ENCODE assay signal across 15 cellular contexts in the genomic region with DNA sequence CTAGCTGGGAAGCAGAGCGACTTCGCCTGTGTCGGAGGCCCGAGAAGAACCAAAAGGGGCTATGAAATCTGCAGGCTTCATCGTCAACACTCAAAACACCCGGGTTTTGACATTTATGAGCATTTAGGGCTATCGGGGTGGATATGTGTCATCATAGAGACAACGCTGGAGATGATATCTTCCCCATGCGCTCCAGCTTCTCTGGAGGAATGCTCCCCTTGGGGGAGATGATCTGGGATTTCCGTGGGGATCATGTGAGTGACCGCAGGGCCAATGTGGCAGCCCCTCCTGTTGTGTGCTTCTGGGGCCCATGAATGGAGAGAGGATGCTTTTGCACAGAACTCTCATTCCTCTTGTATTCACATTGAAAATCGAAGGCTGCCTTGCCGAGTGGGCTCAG.
"Had no signal": no experiment of that assay in that cellular context is flagged by ENCODE, and none has a peak within 500 bp of the region (broad histone marks: within the 10 kb centered on the region; RNA-seq: fewer than 3 reads in every experiment).

No MANE protein-coding gene starts in this region.

- H3K27ac Mint-ChIP-seq: activated naive CD4-positive, alpha-beta T cell treated with anti-CD3 and anti-CD28 coated beads, Interleukin-2, amount 50 U/mL, for 24 hours; activated T-cell treated with anti-CD3 and anti-CD28 coated beads, Interleukin-2, amount 50 U/mL, for 72 hours; effector memory CD8-positive, alpha-beta T cell had no signal

- H3K36me3 ChIP-seq: cardiac muscle cell, heart right ventricle, left ventricle myocardium inferior had no signal

- H3K9me3 Mint-ChIP-seq: activated naive CD4-positive, alpha-beta T cell treated with anti-CD3 and anti-CD28 coated beads, Interleukin-2, amount 50 U/mL, for 24 hours; activated T-cell treated with anti-CD3 and anti-CD28 coated beads, Interleukin-2, amount 50 U/mL, for 72 hours; effector memory CD8-positive, alpha-beta T cell; neural crest cell; stimulated activated naive B cell treated with anti-CD40 and anti-IgM and Interleukin-4, amounts not matched to agents 10 μg/mL and 1 μg/mL and 100 μg/mL, for 72 hours had no signal

- DNase-seq: activated CD4-positive, alpha-beta T cell treated with anti-CD3 and anti-CD28 coated beads for 1 hour; activated effector memory CD4-positive, alpha-beta T cell treated with anti-CD3 and anti-CD28 coated beads, Interleukin-2, amount 50 U/mL, for 16 hours; effector memory CD8-positive, alpha-beta T cell; heart right ventricle; left ventricle myocardium inferior; mammary epithelial cell; spleen; stimulated activated naive B cell treated with anti-CD40 and anti-IgM and Interleukin-4, amounts not matched to agents 10 μg/mL and 1 μg/mL and 100 μg/mL, for 72 hours; SW 1271 had no signal

- H3K27me3 Mint-ChIP-seq: activated naive CD4-positive, alpha-beta T cell treated with anti-CD3 and anti-CD28 coated beads, Interleukin-2, amount 50 U/mL, for 24 hours had no signal

- H3K4me3 Mint-ChIP-seq: activated naive CD4-positive, alpha-beta T cell treated with anti-CD3 and anti-CD28 coated beads, Interleukin-2, amount 50 U/mL, for 24 hours; activated T-cell treated with anti-CD3 and anti-CD28 coated beads, Interleukin-2, amount 50 U/mL, for 72 hours; effector memory CD8-positive, alpha-beta T cell; neural crest cell; stimulated activated naive B cell treated with anti-CD40 and anti-IgM and Interleukin-4, amounts not matched to agents 10 μg/mL and 1 μg/mL and 100 μg/mL, for 72 hours had no signal

- H3K4me1 Mint-ChIP-seq: activated naive CD4-positive, alpha-beta T cell treated with anti-CD3 and anti-CD28 coated beads, Interleukin-2, amount 50 U/mL, for 24 hours; stimulated activated naive B cell treated with anti-CD40 and anti-IgM and Interleukin-4, amounts not matched to agents 10 μg/mL and 1 μg/mL and 100 μg/mL, for 72 hours had no signal

- H3K27me3 ChIP-seq: cardiac muscle cell, heart right ventricle, spleen had no signal

- H3K27ac ChIP-seq: cardiac muscle cell, heart right ventricle, left ventricle myocardium inferior, spleen, VCaP had no signal

- H3K4me3 ChIP-seq: cardiac muscle cell, heart right ventricle, left ventricle myocardium inferior, spleen had no signal

- H3K36me3 Mint-ChIP-seq: activated naive CD4-positive, alpha-beta T cell treated with anti-CD3 and anti-CD28 coated beads, Interleukin-2, amount 50 U/mL, for 24 hours; stimulated activated naive B cell treated with anti-CD40 and anti-IgM and Interleukin-4, amounts not matched to agents 10 μg/mL and 1 μg/mL and 100 μg/mL, for 72 hours had no signal

- H3K9me3 ChIP-seq: heart right ventricle, left ventricle myocardium inferior, spleen had no signal

- ATAC-seq: effector memory CD8-positive, alpha-beta T cell; heart right ventricle; sciatic nerve had no signal
